Comparison of ENCODE assay signal across 9 cellular contexts in genomic region chr21:46229923-46230260, GRCh38. TPM values are rescaled to one million over a fixed set of nuclear protein-coding genes. Genes with fewer than 3 reads are reported as not detected.
DNase-seq lines count a peak whose midpoint lies in the region; ATAC-seq, FAIRE-seq and TF ChIP-seq lines count a peak whose summit lies in the region.
"Had no signal": no experiment of that assay in that cellular context is flagged by ENCODE, and none has a peak within 500 bp of the region (broad histone marks: within the 10 kb centered on the region; RNA-seq: fewer than 3 reads in every experiment).

No MANE protein-coding gene starts in this region.

- peaks cover 20% of the 10 kb centered on the region for H3K4me1 ChIP-seq in MM.1S (ENCODE audit: low read length)
- peaks cover 30% of the 10 kb centered on the region for H3K4me1 ChIP-seq in neuron (ENCODE audit: insufficient read depth, low read length)

- no peak for TF ChIP-seq CTCF in CD4-positive, alpha-beta T cell (IDR thresholded peaks at IDR 0.05)
- TF ChIP-seq CTCF in MM.1S (IDR thresholded peaks at IDR 0.05; ENCODE audit: low read length): no peak

- no peak for DNase-seq in CD4-positive, alpha-beta T cell
- no peak for DNase-seq in MM.1S
- DNase-seq in HTR-8/SVneo (ENCODE audit: insufficient read length, low spot score): no peak
- no peak for DNase-seq in 8988T
- no peak for DNase-seq in cerebellum (ENCODE audit: low spot score)
- DNase-seq: central memory CD4-positive, alpha-beta T cell had no signal

- no peaks in the 10 kb centered on the region for H3K27me3 Mint-ChIP-seq in CD4-positive, alpha-beta T cell
- peaks cover 2% of the 10 kb centered on the region for H3K27me3 Mint-ChIP-seq in dendritic cell treated with granulocyte-macrophage colony-stimulating factor and Interleukin-4, amounts not matched to agents 40 ng/mL and 50 ng/mL, for 4 days

- H3K36me3 ChIP-seq in MM.1S (replicated peaks; ENCODE audit: insufficient read depth, low read length) (no peaks in the 10 kb centered on the region), neuron (ENCODE audit: insufficient read depth, low read length) (peaks cover 37% of the 10 kb centered on the region)

- no peaks in the 10 kb centered on the region for H3K9me2 ChIP-seq in MM.1S (replicated peaks; ENCODE audit: insufficient read depth, low read length)

- H2AFZ ChIP-seq in MM.1S (ENCODE audit: low read length): peak overlapping the region; percentile 83; the same call in 1 of the 2 replicates
- H2AFZ ChIP-seq in neuron (ENCODE audit: low read depth, low read length): no peak overlapping the region

- POLR2A ChIA-PET in CD4-positive, alpha-beta T cell (lab: Charles Lee): no interaction called here

- H3K9me3 Mint-ChIP-seq in CD4-positive, alpha-beta T cell: no peaks in the 10 kb centered on the region
- H3K9me3 Mint-ChIP-seq in dendritic cell treated with granulocyte-macrophage colony-stimulating factor and Interleukin-4, amounts not matched to agents 40 ng/mL and 50 ng/mL, for 4 days: no peaks in the 10 kb centered on the region

- H3K4me2 ChIP-seq in MM.1S (ENCODE audit: low read depth, low read length): peak overlapping the region; percentile 94

- peak overlapping the region; percentile 80 for H3K9ac ChIP-seq in MM.1S (ENCODE audit: low read length)

- no peaks in the 10 kb centered on the region for H3K27me3 ChIP-seq in CD4-positive, alpha-beta T cell (ENCODE audit: control insufficient read depth, insufficient read depth, low read length)
- H3K27me3 ChIP-seq in MM.1S (replicated peaks; ENCODE audit: insufficient read depth, low read length): no peaks in the 10 kb centered on the region
- H3K27me3 ChIP-seq in neuron (ENCODE audit: insufficient read depth, low read length): no peaks in the 10 kb centered on the region

- intact Hi-C loops in CD4-positive, alpha-beta T cell (cut with DNase I, micrococcal nuclease): loop anchor here (1.0 to 10.0 kb wide), 7 partner anchors 55 to 943 kb away; partner anchors contain the start of genes YBEY (in 2 of the 2), C21orf58 (in 1 of the 2), DIP2A (in 1 of the 2) and MCM3AP (in 1 of the 2)
- intact Hi-C loops in dendritic cell treated with granulocyte-macrophage colony-stimulating factor and Interleukin-4, amounts not matched to agents 40 ng/mL and 50 ng/mL, for 4 days (cut with micrococcal nuclease): loop anchor here (2.0 kb wide), 2 partner anchors 45 to 95 kb away; partner anchors contain the start of genes PCNT and SPATC1L

- CTCF ChIA-PET in CD4-positive, alpha-beta T cell (lab: Charles Lee): interaction anchor here (3.6 kb wide), 1 partner anchor 86 kb away, joined by 10 read pairs; no protein-coding TSS in a partner anchor

- peak overlapping the region; percentile 88 for H3K4me3 Mint-ChIP-seq in CD4-positive, alpha-beta T cell
- H3K4me3 Mint-ChIP-seq in dendritic cell treated with granulocyte-macrophage colony-stimulating factor and Interleukin-4, amounts not matched to agents 40 ng/mL and 50 ng/mL, for 4 days: peak overlapping the region; percentile 85

- H3K9me3 ChIP-seq in CD4-positive, alpha-beta T cell (ENCODE audit: control insufficient read depth, low read length): no peaks in the 10 kb centered on the region
- H3K9me3 ChIP-seq in MM.1S (replicated peaks; ENCODE audit: insufficient read depth, low read length) (no peaks in the 10 kb centered on the region), neuron (ENCODE audit: low read length) (peaks cover 2% of the 10 kb centered on the region)

- H4K20me1 ChIP-seq in MM.1S (ENCODE audit: insufficient read depth, low read length): peaks cover 12% of the 10 kb centered on the region; the same call in 1 of the 2 replicates

- peaks cover 15% of the 10 kb centered on the region for H3F3A ChIP-seq in MM.1S (ENCODE audit: insufficient read depth, low read length)

- no peak for ATAC-seq in CD4-positive, alpha-beta T cell (ENCODE audit: poor library complexity)
- no peak for ATAC-seq in GM21360 (IDR thresholded peaks at IDR 0.05; ENCODE audit: unreplicated experiment)

- no peak overlapping the region for H3K27ac ChIP-seq in CD4-positive, alpha-beta T cell (ENCODE audit: low read depth, low read length)
- no peak overlapping the region for H3K27ac ChIP-seq in MM.1S (ENCODE audit: low read length)

- peaks cover 42% of the 10 kb centered on the region for H3K36me3 Mint-ChIP-seq in CD4-positive, alpha-beta T cell (ENCODE audit: low read depth)
- peaks cover 60% of the 10 kb centered on the region for H3K36me3 Mint-ChIP-seq in dendritic cell treated with granulocyte-macrophage colony-stimulating factor and Interleukin-4, amounts not matched to agents 40 ng/mL and 50 ng/mL, for 4 days (ENCODE audit: low read depth)

- peak overlapping the region; percentile 57 for H3K27ac Mint-ChIP-seq in CD4-positive, alpha-beta T cell
- peak overlapping the region; percentile 83 for H3K27ac Mint-ChIP-seq in dendritic cell treated with granulocyte-macrophage colony-stimulating factor and Interleukin-4, amounts not matched to agents 40 ng/mL and 50 ng/mL, for 4 days

- FAIRE-seq in HTR-8/SVneo (lab: Jason Lieb, UNC): no peak

- H3K4me3 ChIP-seq in MM.1S (ENCODE audit: low read length) (peak overlapping the region; percentile 80), neuron (ENCODE audit: low read length) (peak overlapping the region; percentile 51)

- H3K4me1 Mint-ChIP-seq in CD4-positive, alpha-beta T cell (ENCODE audit: low read depth): peaks cover 59% of the 10 kb centered on the region
- peaks cover 52% of the 10 kb centered on the region for H3K4me1 Mint-ChIP-seq in dendritic cell treated with granulocyte-macrophage colony-stimulating factor and Interleukin-4, amounts not matched to agents 40 ng/mL and 50 ng/mL, for 4 days (ENCODE audit: low read depth)

- H3K79me2 ChIP-seq in MM.1S (ENCODE audit: low read length): peaks cover 42% of the 10 kb centered on the region

RNA-seq across cellular contexts. Expression of gene LSS, which starts 1.3 kb away (rescaled TPM):
- 10 to 100 TPM; 30.4 TPM for total RNA-seq in CD4-positive, alpha-beta T cell
- total RNA-seq in cerebellum: 64.2 TPM

RNA-seq across cellular contexts. Expression of gene SPATC1L, which starts 45.6 kb away (rescaled TPM):
- 1 to 10 TPM; 2.8 to 3.0 TPM for total RNA-seq in CD4-positive, alpha-beta T cell
- 6.0 TPM for total RNA-seq in cerebellum

RNA-seq across cellular contexts. Expression of gene MCM3AP, which starts 55.5 kb away (rescaled TPM):
- total RNA-seq in CD4-positive, alpha-beta T cell: 10 to 100 TPM; 94.3 to 96.5 TPM
- 77.6 TPM for total RNA-seq in cerebellum

RNA-seq across cellular contexts. Expression of gene YBEY, which starts 56.2 kb away (rescaled TPM):
- total RNA-seq in CD4-positive, alpha-beta T cell: 10 to 100 TPM; 10.6 to 14.8 TPM
- 13.4 TPM for total RNA-seq in cerebellum
